In the genomic region with DNA sequence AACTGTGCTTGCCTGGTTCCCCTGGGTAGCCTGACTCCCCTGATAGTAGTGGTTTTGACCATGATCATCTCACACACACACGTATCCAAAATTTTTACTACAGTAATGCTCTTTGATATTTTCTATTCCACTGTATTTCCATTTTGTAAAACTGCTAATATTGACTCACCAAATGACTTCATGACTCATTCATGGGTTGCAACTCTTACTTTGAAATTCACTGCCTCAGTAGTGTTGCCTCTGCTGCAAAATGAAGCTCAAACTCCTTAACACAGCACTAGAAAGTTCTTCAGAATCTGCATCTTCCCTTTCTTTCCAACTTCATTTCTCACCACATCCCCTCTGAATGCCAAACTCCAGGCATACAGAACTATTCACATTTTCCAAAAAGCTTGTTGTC, we compare ENCODE assay signal across 20 cellular contexts. TPM values are rescaled to one million over a fixed set of nuclear protein-coding genes. Genes with fewer than 3 reads are reported as not detected.
DNase-seq lines count a peak whose midpoint lies in the region; TF ChIP-seq lines count a peak whose summit lies in the region.
"Had no signal": no experiment of that assay in that cellular context is flagged by ENCODE, and none has a peak within 500 bp of the region (broad histone marks: within the 10 kb centered on the region; RNA-seq: fewer than 3 reads in every experiment).

No MANE protein-coding gene starts in this region.

- POLR2A ChIA-PET in MCF 10A (lab: Yijun Ruan, JAX) (interaction anchor here (0.5 to 5.0 kb wide), 6 partner anchors 14 to 1906 kb away, joined by 3 to 30 read pairs (median 3); a partner anchor contains a TSS), Caco-2 (lab: Charles Lee) (no interaction called here), RWPE1 (lab: Yijun Ruan, JAX; ENCODE audit: low non-redundant PET) (no interaction called here)

- H3K27me3 ChIP-seq in breast epithelium (no peaks in the 10 kb centered on the region), Caco-2 (replicated peaks; ENCODE audit: control insufficient read depth, insufficient read depth, low read length) (no peaks in the 10 kb centered on the region)

- intact Hi-C loops in MCF 10A (cut with micrococcal nuclease): no loop called here
- intact Hi-C loops in breast epithelium (cut with DNase I; ENCODE audit: low total_unique reads): loop anchor here (5.0 kb wide), 1 partner anchor 562 kb away; no protein-coding TSS in a partner anchor
- intact Hi-C loops in Caco-2 (cut with micrococcal nuclease; ENCODE audit: unreplicated experiment): no loop called here

- H3K4me1 ChIP-seq in breast epithelium: no peaks in the 10 kb centered on the region
- no peaks in the 10 kb centered on the region for H3K4me1 ChIP-seq in Caco-2

- no peak for TF ChIP-seq POLR2A in breast epithelium (IDR thresholded peaks at IDR 0.05)

- no peak overlapping the region for H3K4me3 ChIP-seq in breast epithelium
- no peak overlapping the region for H3K4me3 ChIP-seq in astrocyte of the spinal cord (ENCODE audit: low read depth, low read length)
- H3K4me3 ChIP-seq in foreskin fibroblast (ENCODE audit: low read depth in 1 of 2, low read length in 2 of 2): no peak overlapping the region
- no peak overlapping the region for H3K4me3 ChIP-seq in Caco-2 (ENCODE audit: low read depth, low read length)
- H3K4me3 ChIP-seq: K562 had no signal

- H3K36me3 Mint-ChIP-seq in MCF 10A (ENCODE audit: insufficient read depth, unreplicated experiment): no peaks in the 10 kb centered on the region
- H3K36me3 Mint-ChIP-seq in Caco-2 (ENCODE audit: insufficient read depth, unreplicated experiment): no peaks in the 10 kb centered on the region
- H3K36me3 Mint-ChIP-seq: CD14-positive monocyte had no signal

- TF ChIP-seq CTCF in MCF 10A (IDR thresholded peaks at IDR 0.05; ENCODE audit: unreplicated experiment) (no peak), breast epithelium (IDR thresholded peaks at IDR 0.05) (no peak), astrocyte of the spinal cord (IDR thresholded peaks at IDR 0.05; ENCODE audit: low read depth, low read length) (no peak), foreskin fibroblast (IDR thresholded peaks at IDR 0.05; ENCODE audit: low read depth, low read length) (no peak), Caco-2 (IDR thresholded peaks at IDR 0.05; ENCODE audit: insufficient read depth in 1 of 2, low read depth in 1 of 2, low read length in 1 of 2, severe bottlenecking in 1 of 2, unreplicated experiment in 1 of 2) (no peak), RWPE1 (conservative IDR thresholded peaks at IDR 0.05; ENCODE audit: low read depth) (no peak)

- H3K9me3 Mint-ChIP-seq in MCF 10A (ENCODE audit: unreplicated experiment): peaks cover 3% of the 10 kb centered on the region
- no peaks in the 10 kb centered on the region for H3K9me3 Mint-ChIP-seq in Caco-2 (ENCODE audit: unreplicated experiment)

- no TSS peak for BruUV-seq in MCF 10A (replicated peaks; lab: Mats Ljungman, UMichigan)
- no TSS peak for BruUV-seq in Caco-2 (replicated peaks; lab: Mats Ljungman, UMichigan)

- H3K9me3 ChIP-seq in breast epithelium: no peaks in the 10 kb centered on the region
- no peaks in the 10 kb centered on the region for H3K9me3 ChIP-seq in Caco-2

- H3K4me3 Mint-ChIP-seq in MCF 10A (ENCODE audit: unreplicated experiment) (no peak overlapping the region), Caco-2 (ENCODE audit: unreplicated experiment) (no peak overlapping the region)
- H3K4me3 Mint-ChIP-seq: CD14-positive monocyte had no signal

- no peaks in the 10 kb centered on the region for H3K36me3 ChIP-seq in breast epithelium
- no peaks in the 10 kb centered on the region for H3K36me3 ChIP-seq in Caco-2 (ENCODE audit: control insufficient read depth, insufficient read depth, low read length)

- H3K27ac ChIP-seq in breast epithelium: no peak overlapping the region
- no peak overlapping the region for H3K27ac ChIP-seq in RWPE1

- in situ Hi-C loops in astrocyte of the spinal cord (cut with HindIII; ENCODE audit: low sequenced_read_pairs): no loop called here

- peak; percentile 47 for DNase-seq in MCF 10A (ENCODE audit: unreplicated experiment)
- DNase-seq in breast epithelium (ENCODE audit: low spot score in 2 of 2): no peak
- DNase-seq in astrocyte of the spinal cord (ENCODE audit: low read depth, low spot score): peak; percentile 38
- DNase-seq in foreskin fibroblast: peak; percentile 19 to 60
- DNase-seq in Caco-2: no peak
- DNase-seq in DMS79 (lab: John Stamatoyannopoulos, UW): no peak
- DNase-seq in activated gamma-delta T cell (lab: John Stamatoyannopoulos, UW): no peak
- no peak for DNase-seq in RWPE1 (ENCODE audit: low spot score)
- DNase-seq: 8988T, COR-L47, DMS79 treated with DMSO at 0.1 percent for 48 hours, GDM1, HCEC 1CT, NCI-H1092 treated with DMSO at 0.1 percent for 48 hours, NCI-H187, NCI-H774, SHP77 had no signal

- CTCF ChIA-PET in MCF 10A (lab: Yijun Ruan, JAX): interaction anchor here (0.7 to 3.6 kb wide), 6 partner anchors 10 to 350 kb away, joined by 3 to 24 read pairs (median 4); no protein-coding TSS in a partner anchor
- CTCF ChIA-PET in Caco-2 (lab: Charles Lee): no interaction called here
- CTCF ChIA-PET in RWPE1 (lab: Yijun Ruan, JAX): no interaction called here

- H3K27me3 Mint-ChIP-seq in MCF 10A (ENCODE audit: insufficient read depth, unreplicated experiment): no peaks in the 10 kb centered on the region
- peaks cover 5% of the 10 kb centered on the region for H3K27me3 Mint-ChIP-seq in Caco-2 (ENCODE audit: insufficient read depth, unreplicated experiment)

- H3K27ac Mint-ChIP-seq in MCF 10A (ENCODE audit: low read depth, unreplicated experiment) (peak overlapping the region; percentile 16), Caco-2 (ENCODE audit: unreplicated experiment) (no peak overlapping the region)
- H3K27ac Mint-ChIP-seq: CD14-positive monocyte had no signal

- peaks cover 29% of the 10 kb centered on the region for H3K4me1 Mint-ChIP-seq in MCF 10A (ENCODE audit: insufficient read depth, unreplicated experiment)
- H3K4me1 Mint-ChIP-seq in Caco-2 (ENCODE audit: low read depth, unreplicated experiment): no peaks in the 10 kb centered on the region

RNA-seq across cellular contexts. Expression of a gene that starts 20.3 kb away (rescaled TPM):
- total RNA-seq in MCF 10A (2022) (6.5 and 8.4 TPM in 2 replicates), breast epithelium (1 to 10 TPM in 1 of 3 donors, under 1 TPM in 1, not detected in 1; 0.66 to 1.3 TPM), Caco-2 (2022) (not detected in 2 replicates)
- total RNA-seq: K562, NCI-H460 had no signal

Comparison
In these comparisons a context has a peak if more than half of its experiments do, and no peak if none do; other contexts are left out.
1. DNase-seq: peak in MCF 10A (single experiment), astrocyte of the spinal cord (single experiment) and foreskin fibroblast (2 of 2); none in breast epithelium (0 of 2), Caco-2 (0 of 2), DMS79 (single experiment), activated gamma-delta T cell (single experiment) and RWPE1 (single experiment).